In genomic region chr3:42839616-42840015, GRCh38 we compare ENCODE assay signal across 8 cellular contexts. TPM values are rescaled to one million over a fixed set of nuclear protein-coding genes. Genes with fewer than 3 reads are reported as not detected.
DNase-seq lines count a peak whose midpoint lies in the region; ATAC-seq and TF ChIP-seq lines count a peak whose summit lies in the region.

No MANE protein-coding gene starts in this region.

- H3K4me2 ChIP-seq in PC-9 (no peak overlapping the region), skeletal muscle satellite cell (ENCODE audit: low read length) (peak overlapping the region; percentile 61)

- no peaks in the 10 kb centered on the region for H3K79me2 ChIP-seq in PC-9 (ENCODE audit: low read depth)

- H4K20me1 ChIP-seq in PC-9 (ENCODE audit: insufficient read depth): no peaks in the 10 kb centered on the region

- H3K4me1 ChIP-seq in PC-9 (replicated peaks; ENCODE audit: insufficient read depth): no peaks in the 10 kb centered on the region
- peaks cover 4% of the 10 kb centered on the region for H3K4me1 ChIP-seq in skeletal muscle satellite cell (ENCODE audit: control insufficient read depth, insufficient read depth, low read length)

- H3F3A ChIP-seq in PC-9 (ENCODE audit: insufficient read depth, low read depth): no peaks in the 10 kb centered on the region

- no peak overlapping the region for H3K4me3 ChIP-seq in PC-9
- H3K4me3 ChIP-seq in skeletal muscle satellite cell (ENCODE audit: low read length): no peak overlapping the region

- CTCF ChIA-PET in PC-9 (lab: Charles Lee): interaction anchor here (1.0 to 1.7 kb wide), 3 partner anchors 8 to 51 kb away, joined by 3 to 6 read pairs (median 3); no protein-coding TSS in a partner anchor

- no peak overlapping the region for H2AFZ ChIP-seq in PC-9

- H3K9me3 ChIP-seq in PC-9 (ENCODE audit: insufficient read depth, low read depth) (no peaks in the 10 kb centered on the region), skeletal muscle satellite cell (replicated peaks; ENCODE audit: low read length) (no peaks in the 10 kb centered on the region)

- no peaks in the 10 kb centered on the region for H3K27me3 ChIP-seq in PC-9 (ENCODE audit: insufficient read depth, low read depth)
- peaks cover 27% of the 10 kb centered on the region for H3K27me3 ChIP-seq in skeletal muscle satellite cell (ENCODE audit: control insufficient read depth, insufficient read depth, low read length)

- H3K9ac ChIP-seq in skeletal muscle satellite cell (ENCODE audit: low read depth, low read length): no peak overlapping the region

- no TSS peak for BruUV-seq in PC-9 (replicated peaks; lab: Mats Ljungman, UMichigan)

- intact Hi-C loops in PC-9 (cut with micrococcal nuclease; ENCODE audit: unreplicated experiment): loop anchor here (1.0 to 5.0 kb wide), 2 partner anchors 58 to 612 kb away; no protein-coding TSS in a partner anchor

- H3K27ac ChIP-seq in PC-9: no peak overlapping the region

- no peaks in the 10 kb centered on the region for H3K9me2 ChIP-seq in PC-9 (ENCODE audit: insufficient read depth)

- peak; percentile 91 for ATAC-seq in GM21360 (IDR thresholded peaks at IDR 0.05; ENCODE audit: unreplicated experiment)
- peak; percentile 85 for ATAC-seq in HG03575 (IDR thresholded peaks at IDR 0.05; ENCODE audit: extremely low read depth, insufficient number of reproducible peaks, low FRiP score, unreplicated experiment)

- POLR2A ChIA-PET in PC-9 (lab: Charles Lee; ENCODE audit: unreplicated experiment): no interaction called here

- TF ChIP-seq CTCF in PC-9 (conservative IDR thresholded peaks at IDR 0.05): peak; percentile 76

- H3K36me3 ChIP-seq in PC-9 (ENCODE audit: low read depth) (no peaks in the 10 kb centered on the region), skeletal muscle satellite cell (ENCODE audit: insufficient read depth, low read length) (no peaks in the 10 kb centered on the region)

- DNase-seq in NCI-H2196 (lab: John Stamatoyannopoulos, UW; ENCODE audit: unreplicated experiment): peak; percentile 26
- no peak for DNase-seq in NCI-H2196 treated with DMSO at 0.1 percent for 48 hours (lab: John Stamatoyannopoulos, UW; ENCODE audit: unreplicated experiment)
- peak; percentile 34 to 44 for DNase-seq in PC-9
- peak; percentile 79 for DNase-seq in astrocyte of the hippocampus (ENCODE audit: low read depth, low spot score)
- peak; percentile 67 for DNase-seq in hepatic stellate cell (ENCODE audit: low spot score)

RNA-seq across cellular contexts. Expression of gene ACKR2, which starts 30.4 kb away (rescaled TPM):
- 1.0 and 2.9 TPM in 2 replicates for total RNA-seq in PC-9 (2021)
- 0.22 and 0.76 TPM in 2 replicates for total RNA-seq in skeletal muscle satellite cell (2012; rRNA removed)

RNA-seq across cellular contexts. Expression of gene HIGD1A, which starts 35.3 kb away (rescaled TPM):
- total RNA-seq in PC-9 (2021): 48.2 and 69.7 TPM in 2 replicates
- 216 and 245 TPM in 2 replicates for total RNA-seq in skeletal muscle satellite cell (2012; rRNA removed)

RNA-seq across cellular contexts. Expression of gene CYP8B1, which starts 36.1 kb away (rescaled TPM):
- total RNA-seq in PC-9 (2021): not detected in 2 replicates
- not detected in 2 replicates for total RNA-seq in skeletal muscle satellite cell (2012; rRNA removed)
